ENCODE assay signal across 1 cellular context in genomic region chr4:80335554-80336358, GRCh38.
TF ChIP-seq lines count a peak whose summit lies in the region.

CFAP299 (plus strand) TSS chr4:80335730.

TF ChIP-seq in GM12878, 131 proteins besides CTCF, POLR2A, EP300 and RAD21 (continued from another document):
- peak; percentile 81 for TF ChIP-seq PBX3 (IDR thresholded peaks at IDR 0.05; ENCODE audit: insufficient replicate concordance, low read depth, low read length)
- TF ChIP-seq SMC3 (IDR thresholded peaks at IDR 0.05; ENCODE audit: borderline replicate concordance, low read length): peak; percentile 11; the same call in 1 of the 2 replicates
- no peak for TF ChIP-seq ZNF592 (IDR thresholded peaks at IDR 0.05)
- peak; percentile 41 for TF ChIP-seq IKZF1 (conservative IDR thresholded peaks at IDR 0.05)
